25 cellular contexts compared by ENCODE assay signal in genomic region chr16:71630808-71631207, GRCh38. TPM values are rescaled to one million over a fixed set of nuclear protein-coding genes. Genes with fewer than 3 reads are reported as not detected.
DNase-seq lines count a peak whose midpoint lies in the region; ATAC-seq and TF ChIP-seq lines count a peak whose summit lies in the region.
"Had no signal": no experiment of that assay in that cellular context is flagged by ENCODE, and none has a peak within 500 bp of the region (broad histone marks: within the 10 kb centered on the region; RNA-seq: fewer than 3 reads in every experiment).

No MANE protein-coding gene starts in this region.

- DNase-seq in T47D (ENCODE audit: low read depth in 1 of 2, low spot score in 1 of 2) (peak; percentile 35 to 94), MCF 10A (ENCODE audit: unreplicated experiment) (no peak), epithelial cell of esophagus (ENCODE audit: low read depth) (peak; percentile 89), mesendoderm (peak; percentile 56), natural killer cell (no peak), NCI-H82 treated with DMSO at 0.1 percent for 48 hours (lab: John Stamatoyannopoulos, UW; ENCODE audit: unreplicated experiment) (no peak), upper lobe of left lung (no peak)
- DNase-seq: 8988T; CD4-positive, alpha-beta memory T cell; DMS153; GOT3; HCEC 1CT; IMR-90; NCI-H1105; NCI-H146; NCI-H2029 treated with DMSO at 0.1 percent for 48 hours; NCI-H446; NCI-H526; OCI-M1; RPMI8226; SHP77 treated with DMSO at 0.1 percent for 48 hours had no signal

- no TSS peak for BruUV-seq in MCF 10A (replicated peaks; lab: Mats Ljungman, UMichigan)

- no peaks in the 10 kb centered on the region for H3K36me3 Mint-ChIP-seq in MCF 10A (ENCODE audit: insufficient read depth, unreplicated experiment)
- no peaks in the 10 kb centered on the region for H3K36me3 Mint-ChIP-seq in natural killer cell
- H3K36me3 Mint-ChIP-seq: CD4-positive, alpha-beta memory T cell had no signal

- no peak for TF ChIP-seq EP300 in upper lobe of left lung (IDR thresholded peaks at IDR 0.05)

- intact Hi-C loops in MCF 10A (cut with micrococcal nuclease) (no loop called here), natural killer cell (cut with micrococcal nuclease) (no loop called here)

- H2BK5ac ChIP-seq in mesendoderm (ENCODE audit: low read length): no peak overlapping the region

- H3K4me3 ChIP-seq in epithelial cell of esophagus (ENCODE audit: low read length) (no peak overlapping the region), mesendoderm (ENCODE audit: low read length) (no peak overlapping the region), upper lobe of left lung (no peak overlapping the region)
- H3K4me3 ChIP-seq: BLaER1 treated with 17β-estradiol and CSF1 and Interleukin-3, amounts not matched to agents 10 nM and 100 nM had no signal

- H2AK5ac ChIP-seq in mesendoderm (ENCODE audit: low read length): no peak overlapping the region

- no peak overlapping the region for H3K4me2 ChIP-seq in mesendoderm (ENCODE audit: low read length)
- H3K4me2 ChIP-seq: KMS-11 had no signal

- no peak overlapping the region for H2BK120ac ChIP-seq in mesendoderm (ENCODE audit: low read depth, low read length)

- no peak overlapping the region for H3K23ac ChIP-seq in mesendoderm (ENCODE audit: low read length)

- no peaks in the 10 kb centered on the region for H3K27me3 ChIP-seq in mesendoderm (ENCODE audit: insufficient read depth, low read length, poor library complexity)
- H3K27me3 ChIP-seq in upper lobe of left lung: peaks cover 0 to 14% (median 8%) of the 10 kb centered on the region in 4 donors
- H3K27me3 ChIP-seq: BLaER1 treated with 17β-estradiol and CSF1 and Interleukin-3, amounts not matched to agents 10 nM and 100 nM had no signal

- no peak overlapping the region for H3K56ac ChIP-seq in mesendoderm (ENCODE audit: low read length)

- H3K27ac Mint-ChIP-seq in MCF 10A (ENCODE audit: low read depth, unreplicated experiment) (no peak overlapping the region), natural killer cell (no peak overlapping the region)
- H3K27ac Mint-ChIP-seq: CD4-positive, alpha-beta memory T cell had no signal

- no CpG with 5 or more reads among the region's 4 CpGs for WGBS in mesendoderm (ENCODE audit: extremely low coverage, insufficient coverage, low lambda C conversion rate)
- 87 to 89% methylated on average over 4 of the region's 4 CpGs for WGBS in upper lobe of left lung, 2 donors

- H3K27me3 Mint-ChIP-seq in MCF 10A (ENCODE audit: insufficient read depth, unreplicated experiment): no peaks in the 10 kb centered on the region
- peaks cover 9 to 18% of the 10 kb centered on the region in 2 donors for H3K27me3 Mint-ChIP-seq in natural killer cell (ENCODE audit: low read depth in 2 of 2)

- no peak for ATAC-seq in natural killer cell
- ATAC-seq in upper lobe of left lung (ENCODE audit: low FRiP score in 2 of 2): no peak
- ATAC-seq: SK-N-SH treated with all-trans-retinoic acid at 6 μM for 48 hours had no signal

- no peaks in the 10 kb centered on the region for H3K9me3 Mint-ChIP-seq in MCF 10A (ENCODE audit: unreplicated experiment)
- no peaks in the 10 kb centered on the region for H3K9me3 Mint-ChIP-seq in natural killer cell

- H3K4me3 Mint-ChIP-seq in MCF 10A (ENCODE audit: unreplicated experiment) (no peak overlapping the region), natural killer cell (no peak overlapping the region)
- H3K4me3 Mint-ChIP-seq: CD4-positive, alpha-beta memory T cell had no signal

- in situ Hi-C loops in T47D (cut with HindIII; ENCODE audit: low pct_unique_long_range_greater_than_20kb, low sequenced_read_pairs): no loop called here

- no peaks in the 10 kb centered on the region for H3K79me1 ChIP-seq in mesendoderm (ENCODE audit: low read length)

- no peaks in the 10 kb centered on the region for H3K9me3 ChIP-seq in upper lobe of left lung

- no peak overlapping the region for H3K9ac ChIP-seq in mesendoderm (ENCODE audit: low read length)
- H3K9ac ChIP-seq: BLaER1 treated with 17β-estradiol and CSF1 and Interleukin-3, amounts not matched to agents 10 nM and 100 nM; KMS-11 had no signal

- POLR2A ChIA-PET in MCF 10A (lab: Yijun Ruan, JAX): interaction anchor here (0.7 kb wide), 1 partner anchor 462 kb away, joined by 3 read pairs; no protein-coding TSS in a partner anchor

- H3K4ac ChIP-seq in mesendoderm (ENCODE audit: low read depth, low read length): no peak overlapping the region

- H3K4me1 ChIP-seq in mesendoderm (ENCODE audit: control insufficient read depth, low read depth, low read length) (no peaks in the 10 kb centered on the region), upper lobe of left lung (peaks cover 11 to 23% (median 17%) of the 10 kb centered on the region in 4 donors)

- H2BK15ac ChIP-seq in mesendoderm (replicated peaks; ENCODE audit: low read depth): no peak overlapping the region

- TF ChIP-seq POLR2A in upper lobe of left lung (IDR thresholded peaks at IDR 0.05): no peak

- no peak overlapping the region for H4K8ac ChIP-seq in mesendoderm (ENCODE audit: low read depth, low read length)

- no peak overlapping the region for H4K5ac ChIP-seq in mesendoderm (ENCODE audit: low read length)

- TF ChIP-seq CTCF in MCF 10A (IDR thresholded peaks at IDR 0.05; ENCODE audit: unreplicated experiment): no peak
- TF ChIP-seq CTCF in epithelial cell of esophagus (IDR thresholded peaks at IDR 0.05; ENCODE audit: insufficient read depth, low read depth, low read length, missing control alignments): no peak
- TF ChIP-seq CTCF in natural killer cell (IDR thresholded peaks at IDR 0.05): no peak
- TF ChIP-seq CTCF in upper lobe of left lung (IDR thresholded peaks at IDR 0.05): no peak

- H3K27ac ChIP-seq in mesendoderm (ENCODE audit: low read depth, low read length) (no peak overlapping the region), upper lobe of left lung (no peak overlapping the region)
- H3K27ac ChIP-seq: BLaER1 treated with 17β-estradiol and CSF1 and Interleukin-3, amounts not matched to agents 10 nM and 100 nM; KMS-11 had no signal

- H3K4me1 Mint-ChIP-seq in MCF 10A (ENCODE audit: insufficient read depth, unreplicated experiment) (no peaks in the 10 kb centered on the region), natural killer cell (no peaks in the 10 kb centered on the region)

- H3K36me3 ChIP-seq in mesendoderm (ENCODE audit: control insufficient read depth, insufficient read depth, low read length): no peaks in the 10 kb centered on the region
- no peaks in the 10 kb centered on the region for H3K36me3 ChIP-seq in upper lobe of left lung
- H3K36me3 ChIP-seq: BLaER1 treated with 17β-estradiol and CSF1 and Interleukin-3, amounts not matched to agents 10 nM and 100 nM had no signal

- CTCF ChIA-PET in MCF 10A (lab: Yijun Ruan, JAX): interaction anchor here (0.6 to 1.3 kb wide), 2 partner anchors 13 to 20 kb away, joined by 3 to 6 read pairs; no protein-coding TSS in a partner anchor

- no peaks in the 10 kb centered on the region for H3K79me2 ChIP-seq in mesendoderm (ENCODE audit: control insufficient read depth, insufficient read depth, low read length)

- H3K18ac ChIP-seq in mesendoderm (ENCODE audit: low read length): no peak overlapping the region

RNA-seq across cellular contexts. Expression of gene MARVELD3, which starts 4.8 kb away (rescaled TPM):
- total RNA-seq in MCF 10A (2022): 1.1 and 1.3 TPM in 2 replicates
- polyA plus RNA-seq in mesendoderm (2013, experiment 1 of 2): 19.8 TPM
- polyA plus RNA-seq in mesendoderm (2013, experiment 2 of 2): 19.9 TPM
- not detected for total RNA-seq in natural killer cell
- 10 to 100 TPM in 4 of 6 donors, 1 to 10 TPM in 2; 5.5 to 24.1 (median 13.6) TPM for total RNA-seq in upper lobe of left lung
- total RNA-seq: CD4-positive, alpha-beta memory T cell; IMR-90 had no signal
- polyA plus RNA-seq: CD4-positive, alpha-beta memory T cell; IMR-90 had no signal

RNA-seq across cellular contexts. Expression of gene TAT, which starts 53.9 kb away (rescaled TPM):
- total RNA-seq in MCF 10A (2022) (not detected in 2 replicates), natural killer cell (not detected), upper lobe of left lung (under 1 TPM in 4 of 6 donors, not detected in 2; 0.15 to 0.88 (median 0.54) TPM)
- polyA plus RNA-seq in mesendoderm (2013, experiment 1 of 2): 0.03 TPM
- polyA plus RNA-seq in mesendoderm (2013, experiment 2 of 2): 0.01 TPM
- total RNA-seq: CD4-positive, alpha-beta memory T cell; G401; IMR-90 had no signal
- polyA plus RNA-seq: CD4-positive, alpha-beta memory T cell; IMR-90 had no signal

Comparison
In these comparisons a context has a peak if more than half of its experiments do, and no peak if none do; other contexts are left out.
1. DNase-seq: peak in T47D (2 of 2), epithelial cell of esophagus (single experiment) and mesendoderm (single experiment); none in MCF 10A (single experiment), natural killer cell (single experiment), NCI-H82 treated with DMSO at 0.1 percent for 48 hours (single experiment) and upper lobe of left lung (0 of 2).